13 cellular contexts compared by ENCODE assay signal in genomic region chr19:49557641-49558325, GRCh38. TPM values are rescaled to one million over a fixed set of nuclear protein-coding genes. Genes with fewer than 3 reads are reported as not detected.
DNase-seq lines count a peak whose midpoint lies in the region.
"Had no signal": no experiment of that assay in that cellular context is flagged by ENCODE, and none has a peak within 500 bp of the region (broad histone marks: within the 10 kb centered on the region; RNA-seq: fewer than 3 reads in every experiment).

No MANE protein-coding gene starts in this region.

- peak; percentile 44 for DNase-seq in activated naive CD4-positive, alpha-beta T cell treated with anti-CD3 and anti-CD28 coated beads, Interleukin-2, amount 10 ng/mL, durations not matched to agents 7 days and 5 days
- no peak for DNase-seq in activated naive CD4-positive, alpha-beta T cell (lab: John Stamatoyannopoulos, UW)
- DNase-seq in activated naive CD8-positive, alpha-beta T cell treated with anti-CD3 and anti-CD28 coated beads for 36 hours = no peak
- DNase-seq in DMS 273 treated with DMSO at 0.1 percent for 48 hours (lab: John Stamatoyannopoulos, UW) (no peak), GF-D8 (lab: John Stamatoyannopoulos, UW) (no peak)
- DNase-seq: amniotic stem cell, erythroblast, heart right ventricle, Kasumi-1, NCI-H187, NCI-H524 had no signal

- H3K36me3 ChIP-seq in thymus (ENCODE audit: control insufficient read depth, insufficient read depth) = peaks cover 56% of the 10 kb centered on the region

- H3K4me1 Mint-ChIP-seq in activated naive CD4-positive, alpha-beta T cell treated with anti-CD3 and anti-CD28 coated beads, Interleukin-2, amount 10 ng/mL, durations not matched to agents 7 days and 5 days = peaks cover 88% of the 10 kb centered on the region
- peaks cover 79% of the 10 kb centered on the region for H3K4me1 Mint-ChIP-seq in activated naive CD8-positive, alpha-beta T cell treated with anti-CD3 and anti-CD28 coated beads for 36 hours

- H3K27me3 Mint-ChIP-seq in activated naive CD4-positive, alpha-beta T cell treated with anti-CD3 and anti-CD28 coated beads, Interleukin-2, amount 10 ng/mL, durations not matched to agents 7 days and 5 days = no peaks in the 10 kb centered on the region
- H3K27me3 Mint-ChIP-seq in activated naive CD8-positive, alpha-beta T cell treated with anti-CD3 and anti-CD28 coated beads for 36 hours = no peaks in the 10 kb centered on the region

- H3K4me3 Mint-ChIP-seq in activated naive CD4-positive, alpha-beta T cell treated with anti-CD3 and anti-CD28 coated beads, Interleukin-2, amount 10 ng/mL, durations not matched to agents 7 days and 5 days = peak overlapping the region; percentile 94
- H3K4me3 Mint-ChIP-seq in activated naive CD8-positive, alpha-beta T cell treated with anti-CD3 and anti-CD28 coated beads for 36 hours = peak overlapping the region; percentile 74

- H3K27ac Mint-ChIP-seq in activated naive CD4-positive, alpha-beta T cell treated with anti-CD3 and anti-CD28 coated beads, Interleukin-2, amount 10 ng/mL, durations not matched to agents 7 days and 5 days = peak overlapping the region; percentile 98
- H3K27ac Mint-ChIP-seq in activated naive CD8-positive, alpha-beta T cell treated with anti-CD3 and anti-CD28 coated beads for 36 hours = peak overlapping the region; percentile 65

- H3K36me3 Mint-ChIP-seq in activated naive CD4-positive, alpha-beta T cell treated with anti-CD3 and anti-CD28 coated beads, Interleukin-2, amount 10 ng/mL, durations not matched to agents 7 days and 5 days = peaks cover 71% of the 10 kb centered on the region
- peaks cover 58% of the 10 kb centered on the region for H3K36me3 Mint-ChIP-seq in activated naive CD8-positive, alpha-beta T cell treated with anti-CD3 and anti-CD28 coated beads for 36 hours

- CTCF ChIA-PET in activated naive CD4-positive, alpha-beta T cell treated with anti-CD3 and anti-CD28 coated beads, Interleukin-2, amount 10 ng/mL, durations not matched to agents 7 days and 5 days (lab: Charles Lee) = interaction anchor here (1.1 to 4.1 kb wide), 5 partner anchors 9 to 118 kb away, joined by 3 to 37 read pairs (median 5); no protein-coding TSS in a partner anchor

- peaks cover 16% of the 10 kb centered on the region for H3K4me1 ChIP-seq in thymus (ENCODE audit: control insufficient read depth, insufficient read depth, low read length)
- H3K4me1 ChIP-seq: HAP-1 had no signal

- H3K27me3 ChIP-seq in thymus (ENCODE audit: control insufficient read depth, insufficient read depth) = no peaks in the 10 kb centered on the region
- H3K27me3 ChIP-seq: heart right ventricle had no signal

- H3K27ac ChIP-seq in thymus (ENCODE audit: low read depth) = peak overlapping the region; percentile 21

- 96% methylated on average over 18 of the region's 18 CpGs for WGBS in thymus

- H3K9me3 ChIP-seq in thymus (ENCODE audit: control insufficient read depth) = peaks cover 2% of the 10 kb centered on the region
- H3K9me3 ChIP-seq: HAP-1, heart right ventricle had no signal

- H3K9me3 Mint-ChIP-seq in activated naive CD4-positive, alpha-beta T cell treated with anti-CD3 and anti-CD28 coated beads, Interleukin-2, amount 10 ng/mL, durations not matched to agents 7 days and 5 days = no peaks in the 10 kb centered on the region
- H3K9me3 Mint-ChIP-seq in activated naive CD8-positive, alpha-beta T cell treated with anti-CD3 and anti-CD28 coated beads for 36 hours = peaks cover 4% of the 10 kb centered on the region

- no peak overlapping the region for H3K4me3 ChIP-seq in thymus (ENCODE audit: low read length)
- H3K4me3 ChIP-seq: HAP-1, heart right ventricle had no signal

RNA-seq across cellular contexts. Expression of gene NOSIP, which starts 22.6 kb away (rescaled TPM):
- total RNA-seq in activated naive CD8-positive, alpha-beta T cell treated with anti-CD3 and anti-CD28 coated beads for 36 hours = 10 to 100 TPM; 61.4 to 69.5 TPM
- polyA plus RNA-seq in thymus = 156 TPM

RNA-seq across cellular contexts. Expression of gene PRRG2, which starts 23.3 kb away (rescaled TPM):
- 1 to 10 TPM; 1.5 to 1.6 TPM for total RNA-seq in activated naive CD8-positive, alpha-beta T cell treated with anti-CD3 and anti-CD28 coated beads for 36 hours
- 5.5 TPM for polyA plus RNA-seq in thymus

RNA-seq across cellular contexts. Expression of gene RCN3, which starts 30.0 kb away (rescaled TPM):
- 1 to 10 TPM; 3.6 to 4.3 TPM for total RNA-seq in activated naive CD8-positive, alpha-beta T cell treated with anti-CD3 and anti-CD28 coated beads for 36 hours
- 32.7 TPM for polyA plus RNA-seq in thymus

RNA-seq across cellular contexts. Expression of gene PRR12, which starts 33.2 kb away (rescaled TPM):
- 10 to 100 TPM; 16.0 to 17.8 TPM for total RNA-seq in activated naive CD8-positive, alpha-beta T cell treated with anti-CD3 and anti-CD28 coated beads for 36 hours
- 10.2 TPM for polyA plus RNA-seq in thymus

RNA-seq across cellular contexts. Expression of gene FCGRT, which starts 45.3 kb away (rescaled TPM):
- total RNA-seq in activated naive CD8-positive, alpha-beta T cell treated with anti-CD3 and anti-CD28 coated beads for 36 hours = 10 to 100 TPM; 11.5 to 12.2 TPM
- polyA plus RNA-seq in thymus = 166 TPM
